21 cellular contexts compared by ENCODE assay signal in the genomic region with DNA sequence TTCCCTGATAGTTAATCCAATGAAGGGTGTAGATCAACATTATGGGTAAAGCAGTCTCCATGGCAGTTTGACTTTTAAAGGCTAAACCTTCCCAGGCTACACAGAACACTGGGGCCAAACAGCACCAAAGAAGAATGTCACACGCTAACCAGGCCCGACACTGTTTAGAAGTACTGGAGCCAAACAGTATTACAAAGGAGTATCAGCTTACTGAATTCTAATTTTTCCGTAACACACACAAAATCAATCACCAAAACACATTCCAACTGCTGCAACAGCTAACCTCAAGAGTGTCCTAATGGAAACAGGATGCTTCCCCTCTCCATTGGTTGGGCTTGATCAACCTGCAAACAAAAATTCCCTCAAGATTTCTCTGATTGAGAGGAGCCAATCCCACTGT.
"Had no signal": no experiment of that assay in that cellular context is flagged by ENCODE, and none has a peak within 500 bp of the region (broad histone marks: within the 10 kb centered on the region; RNA-seq: fewer than 3 reads in every experiment).

No MANE protein-coding gene starts in this region.

- DNase-seq: effector CD4-positive, alpha-beta T cell; endodermal cell; erythroblast; gastrocnemius medialis; immature natural killer cell; left ventricle myocardium inferior; mesenchymal stem cell; midbrain; occipital lobe; pancreas; psoas muscle; retina; stimulated activated CD4-positive, alpha-beta T cell treated with anti-CD3 and anti-CD28 coated beads, Interleukin-2, amount 100 ng/mL, for 48 hours; stimulated activated naive CD4-positive, alpha-beta T cell treated with Interleukin-2 at 50 U/mL for 16 hours; thyroid gland had no signal

- H3K9ac ChIP-seq: neural progenitor cell had no signal

- H2AFZ ChIP-seq: neural progenitor cell had no signal

- H3K9me3 ChIP-seq: pancreas, psoas muscle, suprapubic skin, thyroid gland had no signal

- H3K27ac ChIP-seq: coronary artery, gastrocnemius medialis, left ventricle myocardium inferior, neural progenitor cell, pancreas, psoas muscle, suprapubic skin, thyroid gland had no signal

- H3K4me1 ChIP-seq: gastrocnemius medialis, left ventricle myocardium inferior, neural progenitor cell, psoas muscle, suprapubic skin, thyroid gland had no signal

- H3K27me3 ChIP-seq: gastrocnemius medialis, neural progenitor cell, pancreas, suprapubic skin, thyroid gland had no signal

- H3K4me3 ChIP-seq: coronary artery, gastrocnemius medialis, left ventricle myocardium inferior, lung, neural progenitor cell, pancreas, psoas muscle, smooth muscle cell, suprapubic skin, thyroid gland had no signal

- H3K4me2 ChIP-seq: neural progenitor cell, smooth muscle cell had no signal

- ATAC-seq: gastrocnemius medialis; natural killer cell treated with Interleukin-12 subunit alpha and Interleukin-12 subunit beta and Interleukin-15 and Interleukin-18, amount 100 ng/mL, for 72 hours; pancreas; psoas muscle had no signal

- H3K36me3 ChIP-seq: gastrocnemius medialis, left ventricle myocardium inferior, neural progenitor cell, pancreas, suprapubic skin, thyroid gland had no signal
